ENCODE assay signal across 1 cellular context in genomic region chr13:51803422-51804294, GRCh38.
TF ChIP-seq lines count a peak whose summit lies in the region.

Gene DHRS12, minus strand, starts transcription at chr13:51804163. Its CDS starts 4,504 bp downstream, at chr13:51799659.

TF ChIP-seq in HepG2, 621 proteins besides CTCF, POLR2A, EP300 and RAD21 (continued from another document and continues in another):
- no peak for TF ChIP-seq TRIM22 (IDR thresholded peaks at IDR 0.05)
- TF ChIP-seq ZNF264 (CRISPR knock-in tag; IDR thresholded peaks at IDR 0.05), result no peak
- 0 out of 2 replicates have a peak, but pooled peaks have one; percentile 4 for TF ChIP-seq STAG1 (CRISPR knock-in tag; IDR thresholded peaks at IDR 0.05)
- TF ChIP-seq NFKB2 (CRISPR knock-in tag; IDR thresholded peaks at IDR 0.05; ENCODE audit: borderline replicate concordance), result 0 out of 2 replicates have a peak, but pooled peaks have one; percentile 18
- TF ChIP-seq, protein P1, sequence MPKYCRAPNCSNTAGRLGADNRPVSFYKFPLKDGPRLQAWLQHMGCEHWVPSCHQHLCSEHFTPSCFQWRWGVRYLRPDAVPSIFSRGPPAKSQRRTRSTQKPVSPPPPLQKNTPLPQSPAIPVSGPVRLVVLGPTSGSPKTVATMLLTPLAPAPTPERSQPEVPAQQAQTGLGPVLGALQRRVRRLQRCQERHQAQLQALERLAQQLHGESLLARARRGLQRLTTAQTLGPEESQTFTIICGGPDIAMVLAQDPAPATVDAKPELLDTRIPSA (CRISPR knock-in tag; IDR thresholded peaks at IDR 0.05; ENCODE audit: borderline replicate concordance), result no peak
- peak; percentile 19 for TF ChIP-seq ZEB1 (IDR thresholded peaks at IDR 0.05; ENCODE audit: insufficient replicate concordance, low read depth)
- TF ChIP-seq MXD4 (CRISPR knock-in tag; IDR thresholded peaks at IDR 0.05), result peak; percentile 19; the same call in 1 of the 2 replicates
- TF ChIP-seq FOXO1 (CRISPR knock-in tag; IDR thresholded peaks at IDR 0.05), result peak; percentile 45
- TF ChIP-seq, protein P2, sequence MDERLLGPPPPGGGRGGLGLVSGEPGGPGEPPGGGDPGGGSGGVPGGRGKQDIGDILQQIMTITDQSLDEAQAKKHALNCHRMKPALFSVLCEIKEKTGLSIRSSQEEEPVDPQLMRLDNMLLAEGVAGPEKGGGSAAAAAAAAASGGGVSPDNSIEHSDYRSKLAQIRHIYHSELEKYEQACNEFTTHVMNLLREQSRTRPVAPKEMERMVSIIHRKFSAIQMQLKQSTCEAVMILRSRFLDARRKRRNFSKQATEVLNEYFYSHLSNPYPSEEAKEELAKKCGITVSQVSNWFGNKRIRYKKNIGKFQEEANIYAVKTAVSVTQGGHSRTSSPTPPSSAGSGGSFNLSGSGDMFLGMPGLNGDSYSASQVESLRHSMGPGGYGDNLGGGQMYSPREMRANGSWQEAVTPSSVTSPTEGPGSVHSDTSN (CRISPR knock-in tag; IDR thresholded peaks at IDR 0.05), result no peak
- no peak for TF ChIP-seq RFX1 (IDR thresholded peaks at IDR 0.05)
- TF ChIP-seq ZNF20 (CRISPR knock-in tag; IDR thresholded peaks at IDR 0.05), result no peak
- no peak; the same call in 1 of the 2 replicates for TF ChIP-seq TMF1 (CRISPR knock-in tag; IDR thresholded peaks at IDR 0.05; ENCODE audit: low read depth)
- TF ChIP-seq HMGA1 (CRISPR knock-in tag; conservative IDR thresholded peaks at IDR 0.05), result no peak
- no peak for TF ChIP-seq ZBTB40 (IDR thresholded peaks at IDR 0.05)
- TF ChIP-seq ZBTB40 (CRISPR knock-in tag; IDR thresholded peaks at IDR 0.05), result no peak
- no peak for TF ChIP-seq ZNF747 (CRISPR knock-in tag; IDR thresholded peaks at IDR 0.05; ENCODE audit: borderline replicate concordance)
- TF ChIP-seq GABPB1 (CRISPR knock-in tag; IDR thresholded peaks at IDR 0.05), result peak; percentile 93
- TF ChIP-seq, protein P3, sequence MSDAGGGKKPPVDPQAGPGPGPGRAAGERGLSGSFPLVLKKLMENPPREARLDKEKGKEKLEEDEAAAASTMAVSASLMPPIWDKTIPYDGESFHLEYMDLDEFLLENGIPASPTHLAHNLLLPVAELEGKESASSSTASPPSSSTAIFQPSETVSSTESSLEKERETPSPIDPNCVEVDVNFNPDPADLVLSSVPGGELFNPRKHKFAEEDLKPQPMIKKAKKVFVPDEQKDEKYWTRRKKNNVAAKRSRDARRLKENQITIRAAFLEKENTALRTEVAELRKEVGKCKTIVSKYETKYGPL (CRISPR knock-in tag; IDR thresholded peaks at IDR 0.05), result peak; percentile 87
- TF ChIP-seq ZNF160 (CRISPR knock-in tag; IDR thresholded peaks at IDR 0.05), result no peak; the same call in 1 of the 2 replicates
- TF ChIP-seq HDAC2 (CRISPR knock-in tag; IDR thresholded peaks at IDR 0.05), result peak; percentile 46; the same call in 1 of the 2 replicates
- TF ChIP-seq ZNF781 (CRISPR knock-in tag; IDR thresholded peaks at IDR 0.05; ENCODE audit: borderline replicate concordance, not compliant biosample characterization), result peak; percentile 42
- TF ChIP-seq FOXJ3 (CRISPR knock-in tag; IDR thresholded peaks at IDR 0.05; ENCODE audit: borderline replicate concordance), result no peak
- TF ChIP-seq NFKBIZ (CRISPR knock-in tag; IDR thresholded peaks at IDR 0.05), result no peak
- TF ChIP-seq ZNF326 (CRISPR knock-in tag; IDR thresholded peaks at IDR 0.05; ENCODE audit: borderline replicate concordance), result no peak
- TF ChIP-seq U2AF2 (IDR thresholded peaks at IDR 0.05; ENCODE audit: low read depth, low read length), result no peak
- TF ChIP-seq, protein P4, sequence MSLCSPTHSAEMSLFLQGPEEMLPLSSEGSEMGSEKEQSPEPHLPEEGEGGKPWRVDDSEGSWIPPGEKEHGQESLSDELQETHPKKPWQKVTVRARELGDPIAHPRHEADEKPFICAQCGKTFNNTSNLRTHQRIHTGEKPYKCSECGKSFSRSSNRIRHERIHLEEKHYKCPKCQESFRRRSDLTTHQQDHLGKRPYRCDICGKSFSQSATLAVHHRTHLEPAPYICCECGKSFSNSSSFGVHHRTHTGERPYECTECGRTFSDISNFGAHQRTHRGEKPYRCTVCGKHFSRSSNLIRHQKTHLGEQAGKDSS (CRISPR knock-in tag; IDR thresholded peaks at IDR 0.05; ENCODE audit: borderline replicate concordance, low read depth), result 0 out of 2 replicates have a peak, but pooled peaks have one; percentile 31
- TF ChIP-seq JARID2 (CRISPR knock-in tag; IDR thresholded peaks at IDR 0.05; ENCODE audit: insufficient replicate concordance), result no peak
- peak; percentile 84 for TF ChIP-seq ZNF574 (CRISPR knock-in tag; IDR thresholded peaks at IDR 0.05)
- peak; percentile 67; the same call in 1 of the 2 replicates for TF ChIP-seq ISX (CRISPR knock-in tag; conservative IDR thresholded peaks at IDR 0.05)
- TF ChIP-seq MTF2 (CRISPR knock-in tag; IDR thresholded peaks at IDR 0.05; ENCODE audit: borderline replicate concordance), result no peak
- TF ChIP-seq BRD4 (CRISPR knock-in tag; IDR thresholded peaks at IDR 0.05), result 0 out of 2 replicates have a peak, but pooled peaks have one; percentile 18
- no peak for TF ChIP-seq ZNF383 (CRISPR knock-in tag; IDR thresholded peaks at IDR 0.05; ENCODE audit: borderline replicate concordance)
- peak; percentile 88 for TF ChIP-seq ETV5 (CRISPR knock-in tag; IDR thresholded peaks at IDR 0.05; ENCODE audit: borderline replicate concordance)
- no peak for TF ChIP-seq FIP1L1 (IDR thresholded peaks at IDR 0.05; ENCODE audit: borderline replicate concordance, insufficient read depth, low read depth, low read length)
- TF ChIP-seq STAT5B (CRISPR knock-in tag; IDR thresholded peaks at IDR 0.05), result no peak
- TF ChIP-seq NBN (conservative IDR thresholded peaks at IDR 0.05), result no peak
- no peak for TF ChIP-seq PREB (CRISPR knock-in tag; IDR thresholded peaks at IDR 0.05)
- TF ChIP-seq DPF2 (CRISPR knock-in tag; IDR thresholded peaks at IDR 0.05; ENCODE audit: borderline replicate concordance, low read depth), result no peak
- TF ChIP-seq LCORL (IDR thresholded peaks at IDR 0.05), result no peak
- TF ChIP-seq LCORL (CRISPR knock-in tag; IDR thresholded peaks at IDR 0.05), result no peak; the same call in 1 of the 2 replicates
- no peak for TF ChIP-seq EZH2 (conservative IDR thresholded peaks at IDR 0.05; ENCODE audit: low read depth, low read length)
- no peak for TF ChIP-seq TSC22D2 (CRISPR knock-in tag; IDR thresholded peaks at IDR 0.05; ENCODE audit: borderline replicate concordance)
